ENCODE assay signal across 23 cellular contexts in genomic region chr7:148735967-148736366, GRCh38. TPM values are rescaled to one million over a fixed set of nuclear protein-coding genes. Genes with fewer than 3 reads are reported as not detected.
DNase-seq lines count a peak whose midpoint lies in the region; ATAC-seq, FAIRE-seq and TF ChIP-seq lines count a peak whose summit lies in the region.
"Had no signal": no experiment of that assay in that cellular context is flagged by ENCODE, and none has a peak within 500 bp of the region (broad histone marks: within the 10 kb centered on the region; RNA-seq: fewer than 3 reads in every experiment).

No MANE protein-coding gene starts in this region.

- no peaks in the 10 kb centered on the region for H3K4me1 ChIP-seq in HepG2 (ENCODE audit: insufficient read depth, low read length)
- H3K4me1 ChIP-seq in right lobe of liver, result no peaks in the 10 kb centered on the region
- peaks cover 7 to 9% of the 10 kb centered on the region in 2 experiments; a peak in 3 of 5 replicates for H3K4me1 ChIP-seq in K562 (replicated peaks in 1 of 2; ENCODE audit: control insufficient read depth in 2 of 2, insufficient read depth in 2 of 2, low read length in 2 of 2)
- no peaks in the 10 kb centered on the region for H3K4me1 ChIP-seq in body of pancreas
- H3K4me1 ChIP-seq: A549, Caco-2 had no signal

- no TSS peak for BruUV-seq in HepG2 (replicated peaks; lab: Mats Ljungman, UMichigan)
- no TSS peak for BruUV-seq in K562 (replicated peaks; lab: Mats Ljungman, UMichigan)

- peaks cover 78% of the 10 kb centered on the region for H3K36me3 Mint-ChIP-seq in activated CD4-positive, alpha-beta T cell treated with anti-CD3 and anti-CD28 coated beads for 36 hours (ENCODE audit: low read depth)

- WGBS in HepG2 (ENCODE audit: low lambda C conversion rate), result 100% methylated on average over 3 of the region's 3 CpGs
- 100% methylated on average over 3 of the region's 3 CpGs for WGBS in right lobe of liver (ENCODE audit: insufficient coverage, low coverage, low lambda C conversion rate, missing lambda C conversion rate)
- WGBS in K562 (ENCODE audit: insufficient coverage, low coverage, missing lambda C conversion rate), result 96% methylated on average over 3 of the region's 3 CpGs
- WGBS in body of pancreas, 2 donors, result 97 to 98% methylated on average over 3 of the region's 3 CpGs

- H3K4me2 ChIP-seq in HepG2 (ENCODE audit: low read depth, low read length) (no peak overlapping the region), K562 (ENCODE audit: insufficient read depth, low read length) (no peak overlapping the region)
- H3K4me2 ChIP-seq: A549; BLaER1 treated with 17β-estradiol and CSF1 and Interleukin-3, amounts not matched to agents 10 nM and 100 nM had no signal

- POLR2A ChIA-PET in activated CD4-positive, alpha-beta T cell treated with anti-CD3 and anti-CD28 coated beads for 36 hours (lab: Charles Lee), result no interaction called here
- POLR2A ChIA-PET in HepG2 (lab: Yijun Ruan, JAX) (no interaction called here), K562 (lab: Yijun Ruan, JAX) (no interaction called here)

- intact Hi-C loops in activated CD4-positive, alpha-beta T cell treated with anti-CD3 and anti-CD28 coated beads for 36 hours (cut with DNase I, micrococcal nuclease), result no loop called here
- intact Hi-C loops in HepG2 (cut with micrococcal nuclease; ENCODE audit: unreplicated experiment), result no loop called here
- intact Hi-C loops in right lobe of liver (cut with DNase I), result no loop called here
- intact Hi-C loops in K562 (cut with micrococcal nuclease), result no loop called here
- intact Hi-C loops in body of pancreas (cut with DNase I), result no loop called here

- peak; percentile 33 for ATAC-seq in activated CD4-positive, alpha-beta T cell treated with anti-CD3 and anti-CD28 coated beads for 36 hours
- ATAC-seq in HepG2, result no peak
- no peak for ATAC-seq in right lobe of liver
- no peak for ATAC-seq in K562
- no peak for ATAC-seq in body of pancreas
- ATAC-seq: A549; CD8-positive, alpha-beta T cell had no signal

- DNase-seq in activated CD4-positive, alpha-beta T cell treated with anti-CD3 and anti-CD28 coated beads for 36 hours, result no peak
- DNase-seq in activated CD4-positive, alpha-beta T cell treated with anti-CD3 and anti-CD28 coated beads, Interleukin-2, amount 50 U/mL, for 48 hours, result no peak
- DNase-seq in HepG2 (ENCODE audit: low spot score), result no peak
- DNase-seq in right lobe of liver, result no peak
- DNase-seq in K562 (ENCODE audit: extremely low read depth in 1 of 4, low spot score in 3 of 4), result no peak
- DNase-seq in body of pancreas, result no peak
- no peak for DNase-seq in Kasumi-1 (lab: John Stamatoyannopoulos, UW)
- DNase-seq: AML-193; Caco-2; Calu3; CD4-positive, alpha-beta T cell; CD8-positive, alpha-beta T cell; DMS79 treated with DMSO at 0.1 percent for 48 hours; GF-D8 had no signal

- H3K27ac ChIP-seq in HepG2 (ENCODE audit: extremely low read length, insufficient read depth, low read length) (no peak overlapping the region), right lobe of liver (no peak overlapping the region), K562 (ENCODE audit: extremely low read depth, low read depth, low read length) (no peak overlapping the region), body of pancreas (no peak overlapping the region)
- H3K27ac ChIP-seq: 22Rv1; A549; BLaER1 treated with 17β-estradiol and CSF1 and Interleukin-3, amounts not matched to agents 10 nM and 100 nM; C4-2B had no signal

- in situ Hi-C loops in HepG2 (cut with HindIII; ENCODE audit: extremely low pct_ligation_motif_present, low pct_unique_long_range_greater_than_20kb) (no loop called here), K562 (cut with MboI) (no loop called here)

- H3K36me3 ChIP-seq in HepG2 (replicated peaks in 1 of 2; ENCODE audit: control insufficient read depth in 1 of 2, insufficient read depth in 2 of 2, low read length in 2 of 2) (peaks cover 18 to 69% of the 10 kb centered on the region in 2 experiments), right lobe of liver (peaks cover 0 to 47% (median 16%) of the 10 kb centered on the region in 4 donors), K562 (ENCODE audit: control insufficient read depth, insufficient read depth, low read length) (peaks cover 95% of the 10 kb centered on the region), body of pancreas (replicated peaks in 1 of 2; ENCODE audit: insufficient read depth in 1 of 2, low read depth in 2 of 2) (peaks cover 0 to 13% of the 10 kb centered on the region in 2 donors)

- TF ChIP-seq RAD21 in HepG2 (CRISPR knock-in tag; IDR thresholded peaks at IDR 0.05) (no peak), K562 (CRISPR knock-in tag; conservative IDR thresholded peaks at IDR 0.05 in 1 of 2, IDR thresholded peaks at IDR 0.05 in 1 of 2) (no peak)

- H4K20me1 ChIP-seq in HepG2 (ENCODE audit: insufficient read depth, low read length) (no peaks in the 10 kb centered on the region), K562 (replicated peaks; ENCODE audit: control insufficient read depth, insufficient read depth, low read length) (no peaks in the 10 kb centered on the region; the same call in 1 of the 2 replicates)

- H3K27ac Mint-ChIP-seq in activated CD4-positive, alpha-beta T cell treated with anti-CD3 and anti-CD28 coated beads for 36 hours, result no peak overlapping the region
- H3K27ac Mint-ChIP-seq: B cell; CD8-positive, alpha-beta T cell had no signal

- TF ChIP-seq CTCF in HepG2 (CRISPR knock-in tag; IDR thresholded peaks at IDR 0.05) (no peak), right lobe of liver (IDR thresholded peaks at IDR 0.05) (no peak), K562 (IDR thresholded peaks at IDR 0.05 in 2 of 3, conservative IDR thresholded peaks at IDR 0.05 in 1 of 3; ENCODE audit: insufficient read depth in 2 of 3, low read depth in 1 of 3, low read length in 3 of 3) (no peak), body of pancreas (IDR thresholded peaks at IDR 0.05) (no peak)

- CTCF ChIA-PET in activated CD4-positive, alpha-beta T cell treated with anti-CD3 and anti-CD28 coated beads for 36 hours (lab: Charles Lee), result no interaction called here
- CTCF ChIA-PET in HepG2 (lab: Yijun Ruan, JAX; ENCODE audit: low intra/inter-chr PET ratio, low total read pairs), result no interaction called here
- CTCF ChIA-PET in K562 (lab: Yijun Ruan, JAX; ENCODE audit: low intra/inter-chr PET ratio), result no interaction called here

- H3K4me1 Mint-ChIP-seq in activated CD4-positive, alpha-beta T cell treated with anti-CD3 and anti-CD28 coated beads for 36 hours, result peaks cover 42% of the 10 kb centered on the region
- H3K4me1 Mint-ChIP-seq: B cell had no signal

- no peaks in the 10 kb centered on the region for H3K27me3 ChIP-seq in HepG2 (ENCODE audit: control insufficient read depth in 1 of 2, insufficient read depth in 2 of 2, low read length in 2 of 2)
- H3K27me3 ChIP-seq in right lobe of liver, result no peaks in the 10 kb centered on the region
- H3K27me3 ChIP-seq in K562 (ENCODE audit: control insufficient read depth in 2 of 2, insufficient read depth in 2 of 2, low read length in 2 of 2), result no peaks in the 10 kb centered on the region
- H3K27me3 ChIP-seq in body of pancreas, result no peaks in the 10 kb centered on the region
- H3K27me3 ChIP-seq: BLaER1 treated with 17β-estradiol and CSF1 and Interleukin-3, amounts not matched to agents 10 nM and 100 nM had no signal

- TF ChIP-seq POLR2A in HepG2 (IDR thresholded peaks at IDR 0.05; ENCODE audit: insufficient read depth in 1 of 2, low read depth in 2 of 2, low read length in 2 of 2) (no peak), right lobe of liver (IDR thresholded peaks at IDR 0.05) (no peak), K562 (conservative IDR thresholded peaks at IDR 0.05) (no peak), body of pancreas (IDR thresholded peaks at IDR 0.05) (no peak)

- H3K4me3 ChIP-seq in HepG2 (replicated peaks in 1 of 3; ENCODE audit: insufficient read depth in 1 of 3, low read depth in 2 of 3, low read length in 3 of 3) (no peak overlapping the region), right lobe of liver (no peak overlapping the region), K562 (no peak overlapping the region), body of pancreas (no peak overlapping the region)
- H3K4me3 ChIP-seq: A549; BLaER1 treated with 17β-estradiol and CSF1 and Interleukin-3, amounts not matched to agents 10 nM and 100 nM had no signal

- FAIRE-seq in HepG2 (lab: Jason Lieb, UNC), result no peak
- FAIRE-seq in K562 (lab: Jason Lieb, UNC), result no peak
- FAIRE-seq: A549, D721Med, G401.6, GM12891, GM19239 had no signal

- H3K9me3 ChIP-seq in HepG2 (ENCODE audit: low read length) (no peaks in the 10 kb centered on the region), right lobe of liver (no peaks in the 10 kb centered on the region), K562 (replicated peaks; ENCODE audit: control insufficient read depth, insufficient read depth, low read depth, low read length) (no peaks in the 10 kb centered on the region), body of pancreas (no peaks in the 10 kb centered on the region)
- H3K9me3 ChIP-seq: A549, Caco-2 had no signal

- no peaks in the 10 kb centered on the region for H3K9me3 Mint-ChIP-seq in activated CD4-positive, alpha-beta T cell treated with anti-CD3 and anti-CD28 coated beads for 36 hours (ENCODE audit: low read depth)
- H3K9me3 Mint-ChIP-seq: CD4-positive, alpha-beta T cell; CD8-positive, alpha-beta T cell had no signal

- H3K79me2 ChIP-seq in HepG2 (ENCODE audit: insufficient read depth, low read length) (peaks cover 15% of the 10 kb centered on the region), K562 (ENCODE audit: control insufficient read depth, insufficient read depth, low read length) (peaks cover 73% of the 10 kb centered on the region)

- H2AFZ ChIP-seq in HepG2 (ENCODE audit: low read length), result no peak overlapping the region
- H2AFZ ChIP-seq in K562 (ENCODE audit: low read depth, low read length), result no peak overlapping the region

- no peaks in the 10 kb centered on the region for H3K27me3 Mint-ChIP-seq in activated CD4-positive, alpha-beta T cell treated with anti-CD3 and anti-CD28 coated beads for 36 hours
- H3K27me3 Mint-ChIP-seq: B cell; CD4-positive, alpha-beta T cell had no signal

- no peaks in the 10 kb centered on the region for H3K9me1 ChIP-seq in K562 (ENCODE audit: control insufficient read depth, insufficient read depth, low read length)

- H3K9ac ChIP-seq in HepG2 (ENCODE audit: insufficient read depth, low read depth, low read length), result no peak overlapping the region
- no peak overlapping the region for H3K9ac ChIP-seq in K562 (ENCODE audit: insufficient read depth in 1 of 2, low read depth in 2 of 2, low read length in 2 of 2)
- H3K9ac ChIP-seq: BLaER1 treated with 17β-estradiol and CSF1 and Interleukin-3, amounts not matched to agents 10 nM and 100 nM had no signal

- no peak overlapping the region for H3K4me3 Mint-ChIP-seq in activated CD4-positive, alpha-beta T cell treated with anti-CD3 and anti-CD28 coated beads for 36 hours
- H3K4me3 Mint-ChIP-seq: B cell; CD4-positive, alpha-beta T cell; CD8-positive, alpha-beta T cell had no signal

- no peak for TF ChIP-seq EP300 in HepG2 (IDR thresholded peaks at IDR 0.05; ENCODE audit: low read depth in 2 of 2, low read length in 2 of 2)
- TF ChIP-seq EP300 in HepG2 (CRISPR knock-in tag; IDR thresholded peaks at IDR 0.05; ENCODE audit: borderline replicate concordance), result no peak
- no peak for TF ChIP-seq EP300 in K562 (IDR thresholded peaks at IDR 0.05; ENCODE audit: low read length)

RNA-seq across cellular contexts. Expression of gene CUL1, which starts 37.3 kb away (rescaled TPM):
- 10 to 100 TPM; 72.7 to 76.7 TPM for total RNA-seq in activated CD4-positive, alpha-beta T cell treated with anti-CD3 and anti-CD28 coated beads for 36 hours
- total RNA-seq in HepG2 (2016; rRNA removed; fragmentation: Illumina TruSeq; extraction: Trizol), result 45.9 and 80.4 TPM in 2 replicates
- 10.9 and 12.4 TPM in 2 replicates for total RNA-seq in HepG2 (2016; cell fraction: cytosol; rRNA removed; fragmentation: Illumina TruSeq; extraction: Trizol; ENCODE audit: low read depth)
- 46.4 and 78.8 TPM in 2 replicates for total RNA-seq in HepG2 (2016; cell fraction: insoluble cytoplasmic fraction; rRNA removed; fragmentation: Illumina TruSeq; extraction: Trizol)
- 32.7 and 35.8 TPM in 2 replicates for total RNA-seq in HepG2 (2016; cell fraction: membrane; rRNA removed; fragmentation: Illumina TruSeq; extraction: Trizol)
- total RNA-seq in HepG2 (2016; cell fraction: nucleus; rRNA removed; fragmentation: Illumina TruSeq; extraction: Trizol), result 32.2 and 36.2 TPM in 2 replicates
- 27.6 and 30.1 TPM in 2 replicates for polyA plus RNA-seq in HepG2 (2011; rRNA removed)
- polyA plus RNA-seq in HepG2 (2011; cell fraction: cytosol; rRNA removed), result 18.4 and 25.3 TPM in 2 replicates
- 13.1 and 15.9 TPM in 2 replicates for polyA plus RNA-seq in HepG2 (2011; cell fraction: nucleus; rRNA removed)
- polyA plus RNA-seq in HepG2 (2012), result 31.9 and 36.9 TPM in 2 replicates
- polyA plus RNA-seq in HepG2 (2016; cell fraction: cytosol; fragmentation: Illumina TruSeq; extraction: Trizol; ENCODE audit: low read depth), result 7.9 and 9.9 TPM in 2 replicates
- polyA plus RNA-seq in HepG2 (2016; cell fraction: insoluble cytoplasmic fraction; fragmentation: Illumina TruSeq; extraction: Trizol; ENCODE audit: low read depth), result 82.8 and 83.4 TPM in 2 replicates
- 20.2 and 22.6 TPM in 2 replicates for polyA plus RNA-seq in HepG2 (2016; cell fraction: membrane; fragmentation: Illumina TruSeq; extraction: Trizol; ENCODE audit: low read depth)
- 45.2 and 47.0 TPM in 2 replicates for polyA plus RNA-seq in HepG2 (2016; cell fraction: nucleus; fragmentation: Illumina TruSeq; extraction: Trizol; ENCODE audit: insufficient read depth, low read depth)
- 16.1 and 32.8 TPM in 2 replicates for polyA minus RNA-seq in HepG2 (2011; rRNA and poly(A)+ RNA removed; ENCODE audit: low replicate concordance)
- polyA minus RNA-seq in HepG2 (2011; cell fraction: cytosol; rRNA and poly(A)+ RNA removed), result 22.8 and 24.1 TPM in 2 replicates
- 25.6 and 32.2 TPM in 2 replicates for polyA minus RNA-seq in HepG2 (2011; cell fraction: nucleus; rRNA and poly(A)+ RNA removed)
- 10 to 100 TPM; 22.3 to 46.3 (median 30.8) TPM for total RNA-seq in right lobe of liver
- 34.6 and 70.5 TPM in 2 replicates for total RNA-seq in K562 (2011; cell fraction: chromatin; rRNA removed; ENCODE audit: low replicate concordance)
- total RNA-seq in K562 (2011; cell fraction: nucleolus; rRNA removed), result 20.7 and 25.1 TPM in 2 replicates
- 27.6 and 29.7 TPM in 2 replicates for total RNA-seq in K562 (2011; cell fraction: nucleoplasm; rRNA removed)
- 63.3 and 64.6 TPM in 2 replicates for total RNA-seq in K562 (2014; rRNA removed)
- total RNA-seq in K562 (2014; rRNA removed; fragmentation: Illumina TruSeq; extraction: Trizol), result 96.5 and 101 TPM in 2 replicates
- 91.6 and 98.5 TPM in 2 replicates for total RNA-seq in K562 (2015; rRNA removed; fragmentation: Illumina TruSeq; extraction: Trizol)
- 86.0 and 86.4 TPM in 2 replicates for total RNA-seq in K562 (2021)
- 80.3 and 105 TPM in 2 replicates for polyA plus RNA-seq in K562 (2011; rRNA removed)
- 45.7 and 59.7 TPM in 2 replicates for polyA plus RNA-seq in K562 (2011; cell fraction: cytosol; rRNA removed)
- polyA plus RNA-seq in K562 (2011; cell fraction: nucleus; rRNA removed), result 37.0 and 48.3 TPM in 2 replicates
- polyA plus RNA-seq in K562 (2012), result 57.3 and 84.1 TPM in 2 replicates
- 95.6 and 107 TPM in 2 replicates for polyA plus RNA-seq in K562 (2014; fragmentation: Illumina TruSeq; extraction: Trizol)
- polyA plus RNA-seq in K562 (2014; fragmentation: Nextera tagmentation; extraction: Ambion mirVana), result 10 to 100 TPM; 31.5 to 43.8 TPM
- polyA plus RNA-seq in K562 (2014; rRNA removed), result 94.5 and 104 TPM in 2 replicates
- 118 and 120 TPM in 2 replicates for polyA minus RNA-seq in K562 (2011; rRNA and poly(A)+ RNA removed)
- polyA minus RNA-seq in K562 (2011; cell fraction: cytosol; rRNA and poly(A)+ RNA removed), result 44.5 and 53.4 TPM in 2 replicates
- polyA minus RNA-seq in K562 (2011; cell fraction: nucleus; rRNA and poly(A)+ RNA removed), result 29.8 and 54.5 TPM in 2 replicates
- 10 to 100 TPM; 19.5 to 23.1 TPM for total RNA-seq in body of pancreas
